Comparison of ENCODE assay signal across 13 cellular contexts in the genomic region with DNA sequence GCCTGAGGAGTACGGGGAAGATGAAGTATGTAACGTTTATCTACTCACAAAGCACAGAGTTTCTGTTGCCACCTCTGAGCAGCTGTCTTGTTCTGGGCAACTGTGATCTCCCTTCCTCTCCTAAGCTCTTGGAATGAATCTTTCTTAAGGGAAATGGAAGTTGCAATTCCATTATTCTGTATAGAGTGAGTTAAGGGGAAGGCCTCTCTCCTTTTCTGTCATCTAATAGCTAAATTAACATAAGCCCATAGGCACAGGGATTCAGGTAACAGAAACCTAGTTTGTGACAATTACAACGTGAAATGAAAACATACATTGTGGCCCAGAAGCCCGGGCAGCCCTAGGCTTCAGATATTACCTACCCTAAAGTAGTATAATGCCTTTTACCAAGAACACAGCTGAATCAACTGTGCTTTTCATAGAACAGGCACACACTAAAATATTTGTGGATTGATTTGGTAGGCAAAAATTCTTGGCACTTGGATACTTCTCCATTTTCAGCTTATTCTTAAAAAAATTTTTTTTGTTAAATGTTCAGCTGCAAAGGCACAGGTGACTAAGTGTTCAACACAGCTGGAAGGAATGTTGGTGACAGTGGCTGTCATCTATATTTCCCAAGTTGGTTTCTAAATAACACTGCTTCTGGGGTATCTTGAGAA. TPM values are rescaled to one million over a fixed set of nuclear protein-coding genes. Genes with fewer than 3 reads are reported as not detected.
DNase-seq lines count a peak whose midpoint lies in the region; ATAC-seq and TF ChIP-seq lines count a peak whose summit lies in the region.
"Had no signal": no experiment of that assay in that cellular context is flagged by ENCODE, and none has a peak within 500 bp of the region (broad histone marks: within the 10 kb centered on the region; RNA-seq: fewer than 3 reads in every experiment).

No MANE protein-coding gene starts in this region.

- H3K27me3 ChIP-seq in CD4-positive, CD25-positive, alpha-beta regulatory T cell (ENCODE audit: control insufficient read depth, insufficient read depth, low read length): no peaks in the 10 kb centered on the region
- H3K27me3 ChIP-seq in osteoblast (ENCODE audit: insufficient read depth, low read length): no peaks in the 10 kb centered on the region

- no peaks in the 10 kb centered on the region for H4K20me1 ChIP-seq in osteoblast (ENCODE audit: insufficient read depth, low read length)

- peaks cover 45 to 85% (median 75%) of the 10 kb centered on the region in 4 donors for H3K4me1 Mint-ChIP-seq in CD4-positive, CD25-positive, alpha-beta regulatory T cell
- H3K4me1 Mint-ChIP-seq in brain: peaks cover 70% of the 10 kb centered on the region

- peak overlapping the region; percentile 94 to 100 (median 97) for H3K27ac Mint-ChIP-seq in CD4-positive, CD25-positive, alpha-beta regulatory T cell
- peak overlapping the region in 4 of 5 experiments; percentile 51 to 95 (median 73) for H3K27ac Mint-ChIP-seq in brain

- peak overlapping the region; percentile 49 for H3K4me3 ChIP-seq in CD4-positive, CD25-positive, alpha-beta regulatory T cell (ENCODE audit: low read depth, low read length)
- H3K4me3 ChIP-seq in osteoblast (ENCODE audit: insufficient read depth, low read length): no peak overlapping the region

- ATAC-seq in CD4-positive, CD25-positive, alpha-beta regulatory T cell (ENCODE audit: low read depth in 2 of 2): no peak
- ATAC-seq in GM21423 (IDR thresholded peaks at IDR 0.05; ENCODE audit: unreplicated experiment): no peak

- peaks cover 92% of the 10 kb centered on the region for H3K4me1 ChIP-seq in CD4-positive, CD25-positive, alpha-beta regulatory T cell (ENCODE audit: control insufficient read depth, insufficient read depth, low read length, poor library complexity, severe bottlenecking)
- H3K4me1 ChIP-seq in osteoblast (ENCODE audit: insufficient read depth, low read length): peaks cover 24% of the 10 kb centered on the region

- TF ChIP-seq CTCF in brain (conservative IDR thresholded peaks at IDR 0.05): no peak
- no peak for TF ChIP-seq CTCF in osteoblast (IDR thresholded peaks at IDR 0.05; ENCODE audit: extremely low read depth, low read depth, low read length)

- H3K9me3 ChIP-seq in CD4-positive, CD25-positive, alpha-beta regulatory T cell (ENCODE audit: control insufficient read depth in 2 of 2, low read length in 2 of 2): no peaks in the 10 kb centered on the region
- no peaks in the 10 kb centered on the region for H3K9me3 ChIP-seq in KOPT-K1 (ENCODE audit: insufficient read depth, low read length, poor library complexity, severe bottlenecking)
- H3K9me3 ChIP-seq in osteoblast (ENCODE audit: low read depth, low read length): no peaks in the 10 kb centered on the region

- peak overlapping the region; percentile 96 to 99 (median 97) for H3K4me3 Mint-ChIP-seq in CD4-positive, CD25-positive, alpha-beta regulatory T cell
- H3K4me3 Mint-ChIP-seq in brain: peak overlapping the region in 1 of 5 experiments; percentile 4

- H3K36me3 ChIP-seq in CD4-positive, CD25-positive, alpha-beta regulatory T cell (ENCODE audit: control insufficient read depth, insufficient read depth, low read length): no peaks in the 10 kb centered on the region
- no peaks in the 10 kb centered on the region for H3K36me3 ChIP-seq in KOPT-K1 (ENCODE audit: insufficient read depth, low read length)
- no peaks in the 10 kb centered on the region for H3K36me3 ChIP-seq in osteoblast (ENCODE audit: insufficient read depth, low read length)

- no peak for DNase-seq in CD4-positive, CD25-positive, alpha-beta regulatory T cell
- DNase-seq in osteoblast (ENCODE audit: insufficient read length, low spot score, missing footprints) (no peak), NCI-H69 (lab: John Stamatoyannopoulos, UW) (no peak), NCI-H1048 (lab: John Stamatoyannopoulos, UW) (no peak), ureter (ENCODE audit: low spot score) (no peak)
- DNase-seq: Calu3; central memory CD4-positive, alpha-beta T cell; NCI-H526 treated with DMSO at 0.1 percent for 48 hours; stimulated activated naive CD4-positive, alpha-beta T cell treated with Interleukin-2 at 50 U/mL for 16 hours had no signal

- H3K27ac ChIP-seq in CD4-positive, CD25-positive, alpha-beta regulatory T cell (ENCODE audit: insufficient read depth, low read length, poor library complexity, severe bottlenecking): peak overlapping the region; percentile 99
- H3K27ac ChIP-seq in KOPT-K1 (ENCODE audit: low read depth, low read length, poor library complexity, severe bottlenecking) (peak overlapping the region; percentile 89), osteoblast (ENCODE audit: low read depth, low read length) (no peak overlapping the region)
- H3K27ac ChIP-seq: VCaP had no signal

- H3K9me3 Mint-ChIP-seq in CD4-positive, CD25-positive, alpha-beta regulatory T cell: peaks cover 0 to 1% (median 0%) of the 10 kb centered on the region in 7 donors
- peaks cover 0 to 3% (median 0%) of the 10 kb centered on the region in 5 experiments for H3K9me3 Mint-ChIP-seq in brain

- peaks cover 9% of the 10 kb centered on the region for H3K36me3 Mint-ChIP-seq in CD4-positive, CD25-positive, alpha-beta regulatory T cell
- no peaks in the 10 kb centered on the region for H3K36me3 Mint-ChIP-seq in brain

- H3K4me2 ChIP-seq in osteoblast (ENCODE audit: insufficient read depth, low read length): no peak overlapping the region

- H2AFZ ChIP-seq in osteoblast (ENCODE audit: low read length): peak overlapping the region; percentile 44

- peaks cover 12% of the 10 kb centered on the region for H3K79me2 ChIP-seq in osteoblast (ENCODE audit: insufficient read depth, low read length)

- H3K27me3 Mint-ChIP-seq in CD4-positive, CD25-positive, alpha-beta regulatory T cell: peaks cover 9% of the 10 kb centered on the region
- peaks cover 3% of the 10 kb centered on the region for H3K27me3 Mint-ChIP-seq in brain

RNA-seq across cellular contexts. Expression of a gene that starts 3.8 kb away (rescaled TPM):
- 213 TPM for total RNA-seq in CD4-positive, CD25-positive, alpha-beta regulatory T cell
- polyA plus RNA-seq in CD4-positive, CD25-positive, alpha-beta regulatory T cell: 100 to 1,000 TPM; 167 to 224 (median 195) TPM
- 37.4 TPM for polyA plus RNA-seq in brain (ENCODE audit: insufficient read depth, low read depth, low replicate concordance)
- total RNA-seq in osteoblast: 63.1 and 73.8 TPM in 2 replicates
- 114 TPM for total RNA-seq in ureter

RNA-seq across cellular contexts. Expression of a gene that starts 51.0 kb away (rescaled TPM):
- 42.3 TPM for total RNA-seq in CD4-positive, CD25-positive, alpha-beta regulatory T cell
- polyA plus RNA-seq in CD4-positive, CD25-positive, alpha-beta regulatory T cell: 10 to 100 TPM; 34.1 to 39.8 (median 36.8) TPM
- 32.5 TPM for polyA plus RNA-seq in brain (ENCODE audit: insufficient read depth, low read depth, low replicate concordance)
- 31.2 and 32.2 TPM in 2 replicates for total RNA-seq in osteoblast
- total RNA-seq in ureter: 42.4 TPM

RNA-seq across cellular contexts. Expression of a gene that starts 51.5 kb away (rescaled TPM):
- total RNA-seq in CD4-positive, CD25-positive, alpha-beta regulatory T cell: 91.3 TPM
- 10 to 100 TPM; 62.1 to 68.0 (median 64.1) TPM for polyA plus RNA-seq in CD4-positive, CD25-positive, alpha-beta regulatory T cell
- polyA plus RNA-seq in brain (ENCODE audit: insufficient read depth, low read depth, low replicate concordance): 10.1 TPM
- 69.0 and 73.8 TPM in 2 replicates for total RNA-seq in osteoblast
- total RNA-seq in ureter: 68.3 TPM
